ENCODE assay signal across 1 cellular context in the genomic region with DNA sequence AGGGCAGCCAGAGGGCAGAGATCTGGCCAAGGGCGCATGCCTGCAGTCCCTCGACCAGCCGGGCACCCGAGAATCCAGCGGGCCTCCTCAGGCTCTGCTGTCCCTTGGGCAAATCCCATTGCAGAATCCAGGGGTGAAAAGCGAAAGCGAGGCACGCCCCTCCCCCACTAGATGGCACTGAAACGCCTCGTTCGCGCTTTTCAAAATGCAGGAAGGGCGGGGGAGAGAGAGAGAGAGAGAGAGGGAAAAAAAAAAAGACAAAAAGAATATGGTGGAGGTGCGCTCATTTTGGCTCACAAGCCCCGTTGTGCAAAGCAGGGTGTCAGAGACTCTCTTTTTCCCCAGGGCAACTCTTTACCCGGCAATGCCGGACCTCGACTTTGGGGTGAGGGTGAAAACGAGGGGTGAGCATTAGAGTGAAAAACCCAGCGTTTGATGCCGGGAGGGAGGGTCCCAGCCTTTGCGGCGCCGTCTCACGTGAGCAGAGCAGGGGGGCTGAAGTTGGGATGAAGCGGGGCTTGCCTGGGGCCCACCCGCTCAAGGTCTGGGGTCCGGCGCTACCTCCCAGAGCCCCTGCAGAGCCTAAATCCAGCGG.
TF ChIP-seq lines count a peak whose summit lies in the region.

No MANE protein-coding gene starts in this region.

TF ChIP-seq in GM23338, 12 proteins besides CTCF, POLR2A, EP300 and RAD21 (continued from another document):
- no peak for TF ChIP-seq POLR2AphosphoS5 (IDR thresholded peaks at IDR 0.05; ENCODE audit: low read depth)
- TF ChIP-seq EZH2phosphoT487 (IDR thresholded peaks at IDR 0.05; ENCODE audit: unreplicated experiment) = no peak
- no peak for TF ChIP-seq JUNB (IDR thresholded peaks at IDR 0.05; ENCODE audit: unreplicated experiment)
- no peak for TF ChIP-seq CREB1 (CRISPR knock-in tag; IDR thresholded peaks at IDR 0.05; ENCODE audit: low read depth)
- no peak for TF ChIP-seq ZNF331 (CRISPR knock-in tag; IDR thresholded peaks at IDR 0.05; ENCODE audit: low read depth)
